Comparison of ENCODE assay signal across 18 cellular contexts in genomic region chr11:125637840-125638239, GRCh38. TPM values are rescaled to one million over a fixed set of nuclear protein-coding genes. Genes with fewer than 3 reads are reported as not detected.
DNase-seq lines count a peak whose midpoint lies in the region; ATAC-seq and TF ChIP-seq lines count a peak whose summit lies in the region.
"Had no signal": no experiment of that assay in that cellular context is flagged by ENCODE, and none has a peak within 500 bp of the region (broad histone marks: within the 10 kb centered on the region; RNA-seq: fewer than 3 reads in every experiment).

No MANE protein-coding gene starts in this region.

- no peak overlapping the region for H3K4ac ChIP-seq in mesenchymal stem cell (ENCODE audit: low read depth in 1 of 2, low read length in 2 of 2)

- no peak overlapping the region for H3K23ac ChIP-seq in mesenchymal stem cell (ENCODE audit: low read length in 2 of 2)

- H3K27me3 Mint-ChIP-seq in activated CD8-positive, alpha-beta T cell treated with anti-CD3 and anti-CD28 coated beads, Interleukin-2, amount 10 ng/mL, durations not matched to agents 7 days and 5 days (ENCODE audit: low read depth), result no peaks in the 10 kb centered on the region
- no peaks in the 10 kb centered on the region for H3K27me3 Mint-ChIP-seq in activated CD8-positive, alpha-beta T cell treated with anti-CD3 and anti-CD28 coated beads for 36 hours

- H3K36me3 ChIP-seq in mesenchymal stem cell (ENCODE audit: control insufficient read depth in 1 of 2, insufficient read depth in 2 of 2, low read depth in 1 of 2, low read length in 2 of 2), result peaks cover 6 to 58% of the 10 kb centered on the region in 2 experiments

- no peak overlapping the region for H3K4me3 Mint-ChIP-seq in activated CD8-positive, alpha-beta T cell treated with anti-CD3 and anti-CD28 coated beads, Interleukin-2, amount 10 ng/mL, durations not matched to agents 7 days and 5 days
- H3K4me3 Mint-ChIP-seq in activated CD8-positive, alpha-beta T cell treated with anti-CD3 and anti-CD28 coated beads for 36 hours, result no peak overlapping the region

- no peak overlapping the region for H3K4me3 ChIP-seq in mesenchymal stem cell (ENCODE audit: insufficient read depth in 1 of 2, low read depth in 1 of 2, low read length in 2 of 2)
- H3K4me3 ChIP-seq: MG63, SJSA1 had no signal

- CTCF ChIA-PET in activated CD8-positive, alpha-beta T cell treated with anti-CD3 and anti-CD28 coated beads, Interleukin-2, amount 10 ng/mL, durations not matched to agents 7 days and 5 days (lab: Charles Lee), result interaction anchor here (1.0 kb wide), 1 partner anchor 11 kb away, joined by 5 read pairs; no protein-coding TSS in a partner anchor
- CTCF ChIA-PET in activated CD8-positive, alpha-beta T cell treated with anti-CD3 and anti-CD28 coated beads for 36 hours (lab: Charles Lee), result no interaction called here

- no peak overlapping the region for H3K4me2 ChIP-seq in mesenchymal stem cell (ENCODE audit: low read length, poor library complexity, severe bottlenecking)
- H3K4me2 ChIP-seq: KMS-11 had no signal

- peaks cover 13% of the 10 kb centered on the region for H3K79me1 ChIP-seq in mesenchymal stem cell (replicated peaks; ENCODE audit: low read length, poor library complexity, severe bottlenecking)

- H3K4me1 Mint-ChIP-seq in activated CD8-positive, alpha-beta T cell treated with anti-CD3 and anti-CD28 coated beads, Interleukin-2, amount 10 ng/mL, durations not matched to agents 7 days and 5 days (ENCODE audit: low read depth), result peaks cover 22% of the 10 kb centered on the region
- no peaks in the 10 kb centered on the region for H3K4me1 Mint-ChIP-seq in activated CD8-positive, alpha-beta T cell treated with anti-CD3 and anti-CD28 coated beads for 36 hours (ENCODE audit: low read depth)

- H3K9me3 Mint-ChIP-seq in activated CD8-positive, alpha-beta T cell treated with anti-CD3 and anti-CD28 coated beads, Interleukin-2, amount 10 ng/mL, durations not matched to agents 7 days and 5 days (ENCODE audit: insufficient read depth), result no peaks in the 10 kb centered on the region
- no peaks in the 10 kb centered on the region for H3K9me3 Mint-ChIP-seq in activated CD8-positive, alpha-beta T cell treated with anti-CD3 and anti-CD28 coated beads for 36 hours

- H2AFZ ChIP-seq in mesenchymal stem cell (ENCODE audit: low read depth, low read length), result no peak overlapping the region

- H3K27ac ChIP-seq in mesenchymal stem cell (ENCODE audit: low read length, poor library complexity, severe bottlenecking), result peak overlapping the region; percentile 28
- H3K27ac ChIP-seq: C4-2B, KMS-11, SJSA1 had no signal

- no peaks in the 10 kb centered on the region for H3K4me1 ChIP-seq in mesenchymal stem cell (ENCODE audit: control insufficient read depth, insufficient read depth, low read depth, low read length)
- H3K4me1 ChIP-seq: SJSA1 had no signal

- peak overlapping the region; percentile 23 for H3K27ac Mint-ChIP-seq in activated CD8-positive, alpha-beta T cell treated with anti-CD3 and anti-CD28 coated beads, Interleukin-2, amount 10 ng/mL, durations not matched to agents 7 days and 5 days
- no peak overlapping the region for H3K27ac Mint-ChIP-seq in activated CD8-positive, alpha-beta T cell treated with anti-CD3 and anti-CD28 coated beads for 36 hours

- 97% methylated on average over 2 of the region's 3 CpGs for whole genome bisulfite sequencing in mesenchymal stem cell

- H3K36me3 Mint-ChIP-seq in activated CD8-positive, alpha-beta T cell treated with anti-CD3 and anti-CD28 coated beads, Interleukin-2, amount 10 ng/mL, durations not matched to agents 7 days and 5 days (ENCODE audit: low read depth), result peaks cover 69% of the 10 kb centered on the region
- H3K36me3 Mint-ChIP-seq in activated CD8-positive, alpha-beta T cell treated with anti-CD3 and anti-CD28 coated beads for 36 hours (ENCODE audit: low read depth), result peaks cover 69% of the 10 kb centered on the region

- no peak overlapping the region for H2AK5ac ChIP-seq in mesenchymal stem cell (ENCODE audit: low read length, severe bottlenecking)

- POLR2A ChIA-PET in activated CD8-positive, alpha-beta T cell treated with anti-CD3 and anti-CD28 coated beads, Interleukin-2, amount 10 ng/mL, durations not matched to agents 7 days and 5 days (lab: Charles Lee), result interaction anchor here (0.7 kb wide), 1 partner anchor 13 kb away, joined by 3 read pairs; the partner anchor contains the start of gene CHEK1
- POLR2A ChIA-PET in activated CD8-positive, alpha-beta T cell treated with anti-CD3 and anti-CD28 coated beads for 36 hours (lab: Charles Lee), result no interaction called here

- intact Hi-C loops in activated CD8-positive, alpha-beta T cell treated with anti-CD3 and anti-CD28 coated beads for 36 hours (cut with micrococcal nuclease), result no loop called here

- no peak overlapping the region for H3K18ac ChIP-seq in mesenchymal stem cell (ENCODE audit: low read depth in 1 of 2, low read length in 2 of 2)

- no peak overlapping the region for H2BK120ac ChIP-seq in mesenchymal stem cell (ENCODE audit: low read depth, low read length)

- no peak overlapping the region for H4K91ac ChIP-seq in mesenchymal stem cell (ENCODE audit: low read length)

- H2BK12ac ChIP-seq in mesenchymal stem cell (ENCODE audit: low read length in 2 of 2), result no peak overlapping the region

- in situ Hi-C loops in SK-MEL-5 (cut with HindIII; ENCODE audit: low pct_unique_long_range_greater_than_20kb, low sequenced_read_pairs), result no loop called here

- DNase-seq in activated CD8-positive, alpha-beta T cell treated with anti-CD3 and anti-CD28 coated beads, Interleukin-2, amount 10 ng/mL, durations not matched to agents 7 days and 5 days, result no peak
- DNase-seq in activated CD8-positive, alpha-beta T cell treated with anti-CD3 and anti-CD28 coated beads for 36 hours, result no peak
- DNase-seq in HT-29 (ENCODE audit: low spot score), result peak; percentile 7
- peak; percentile 32 for DNase-seq in SK-MEL-5 (ENCODE audit: low read depth, low spot score)
- DNase-seq in mesenchymal stem cell, result no peak
- no peak for DNase-seq in SW480 (ENCODE audit: low spot score)
- no peak for DNase-seq in anterior cingulate cortex (lab: John Stamatoyannopoulos, UW)
- no peak for DNase-seq in omental fat pad (ENCODE audit: low spot score)
- DNase-seq: HCEC 1CT, MG63, NCI-H1417, NCI-H187 treated with DMSO at 0.1 percent for 48 hours, NCI-H526 treated with DMSO at 0.1 percent for 48 hours, OCI-M1 had no signal

- H3K14ac ChIP-seq in mesenchymal stem cell (ENCODE audit: low read length in 2 of 2), result no peak overlapping the region

- H2BK15ac ChIP-seq in mesenchymal stem cell (ENCODE audit: low read depth, poor library complexity, severe bottlenecking), result no peak overlapping the region

- no peak overlapping the region for H4K8ac ChIP-seq in mesenchymal stem cell (ENCODE audit: low read length)

- TF ChIP-seq CTCF in activated CD8-positive, alpha-beta T cell treated with anti-CD3 and anti-CD28 coated beads for 36 hours (IDR thresholded peaks at IDR 0.05), result no peak
- TF ChIP-seq CTCF in omental fat pad (IDR thresholded peaks at IDR 0.05), result no peak

- H3K9ac ChIP-seq in mesenchymal stem cell (ENCODE audit: low read length), result no peak overlapping the region
- H3K9ac ChIP-seq: KMS-11 had no signal

- ATAC-seq in activated CD8-positive, alpha-beta T cell treated with anti-CD3 and anti-CD28 coated beads, Interleukin-2, amount 10 ng/mL, durations not matched to agents 7 days and 5 days, result no peak
- no peak for ATAC-seq in activated CD8-positive, alpha-beta T cell treated with anti-CD3 and anti-CD28 coated beads for 36 hours
- ATAC-seq in omental fat pad (ENCODE audit: low FRiP score), result no peak

- H3K27me3 ChIP-seq in mesenchymal stem cell (ENCODE audit: control insufficient read depth in 1 of 2, insufficient read depth in 1 of 2, low read length in 2 of 2), result no peaks in the 10 kb centered on the region
- H3K27me3 ChIP-seq: MG63, SJSA1 had no signal

- H3K9me3 ChIP-seq in mesenchymal stem cell (ENCODE audit: control insufficient read depth, low read length), result no peaks in the 10 kb centered on the region
- H3K9me3 ChIP-seq: MG63, SJSA1 had no signal

- H2BK5ac ChIP-seq in mesenchymal stem cell (ENCODE audit: low read depth, low read length, poor library complexity, severe bottlenecking), result no peak overlapping the region

RNA-seq across cellular contexts. Expression of gene CHEK1, which starts 12.9 kb away (rescaled TPM):
- 100 to 1,000 TPM; 102 to 106 TPM for total RNA-seq in activated CD8-positive, alpha-beta T cell treated with anti-CD3 and anti-CD28 coated beads, Interleukin-2, amount 10 ng/mL, durations not matched to agents 7 days and 5 days
- 100 to 1,000 TPM; 134 to 139 TPM for total RNA-seq in activated CD8-positive, alpha-beta T cell treated with anti-CD3 and anti-CD28 coated beads for 36 hours
- 42.1 and 45.2 TPM in 2 replicates for total RNA-seq in HT-29 (2014; rRNA removed; shearing (Covaris generic))
- 21.8 and 25.0 TPM in 2 replicates for total RNA-seq in SK-MEL-5 (2014; rRNA removed; shearing (Covaris generic))
- 20.9 and 21.8 TPM in 2 replicates for polyA plus RNA-seq in SK-MEL-5 (2015; cell fraction: cytosol; rRNA removed)
- 32.1 and 51.4 TPM in 2 replicates for polyA plus RNA-seq in SK-MEL-5 (2015; cell fraction: nucleus; rRNA removed)
- polyA plus RNA-seq in mesenchymal stem cell (2013, experiment 1 of 2), result 17.0 TPM
- 18.5 TPM for polyA plus RNA-seq in mesenchymal stem cell (2013, experiment 2 of 2)
- total RNA-seq in omental fat pad, result 1 to 10 TPM; 1.2 to 5.4 (median 3.0) TPM

RNA-seq across cellular contexts. Expression of gene ACRV1, which starts 42.8 kb away (rescaled TPM):
- total RNA-seq in activated CD8-positive, alpha-beta T cell treated with anti-CD3 and anti-CD28 coated beads, Interleukin-2, amount 10 ng/mL, durations not matched to agents 7 days and 5 days, result not detected
- total RNA-seq in activated CD8-positive, alpha-beta T cell treated with anti-CD3 and anti-CD28 coated beads for 36 hours, result not detected
- total RNA-seq in HT-29 (2014; rRNA removed; shearing (Covaris generic)), result not detected in 2 replicates
- total RNA-seq in SK-MEL-5 (2014; rRNA removed; shearing (Covaris generic)), result not detected in 2 replicates
- polyA plus RNA-seq in SK-MEL-5 (2015; cell fraction: cytosol; rRNA removed), result not detected in 2 replicates
- not detected in 2 replicates for polyA plus RNA-seq in SK-MEL-5 (2015; cell fraction: nucleus; rRNA removed)
- not detected for polyA plus RNA-seq in mesenchymal stem cell (2013, experiment 1 of 2)
- not detected for polyA plus RNA-seq in mesenchymal stem cell (2013, experiment 2 of 2)
- total RNA-seq in omental fat pad, result not detected
- total RNA-seq: A673, SJSA1 had no signal

RNA-seq across cellular contexts. Expression of gene STT3A, which starts 45.2 kb away (rescaled TPM):
- 100 to 1,000 TPM; 103 to 114 TPM for total RNA-seq in activated CD8-positive, alpha-beta T cell treated with anti-CD3 and anti-CD28 coated beads, Interleukin-2, amount 10 ng/mL, durations not matched to agents 7 days and 5 days
- total RNA-seq in activated CD8-positive, alpha-beta T cell treated with anti-CD3 and anti-CD28 coated beads for 36 hours, result 100 to 1,000 TPM; 111 to 114 TPM
- 175 and 176 TPM in 2 replicates for total RNA-seq in HT-29 (2014; rRNA removed; shearing (Covaris generic))
- 125 and 135 TPM in 2 replicates for total RNA-seq in SK-MEL-5 (2014; rRNA removed; shearing (Covaris generic))
- 117 and 124 TPM in 2 replicates for polyA plus RNA-seq in SK-MEL-5 (2015; cell fraction: cytosol; rRNA removed)
- polyA plus RNA-seq in SK-MEL-5 (2015; cell fraction: nucleus; rRNA removed), result 100 TPM in 2 replicates
- 228 TPM for polyA plus RNA-seq in mesenchymal stem cell (2013, experiment 1 of 2)
- 229 TPM for polyA plus RNA-seq in mesenchymal stem cell (2013, experiment 2 of 2)
- 100 to 1,000 TPM in 1 of 4 donors, 10 to 100 TPM in 3; 66.8 to 135 (median 83.6) TPM for total RNA-seq in omental fat pad

Comparison
In these comparisons a context has a peak if more than half of its experiments do, and no peak if none do; other contexts are left out.
1. DNase-seq: peak in HT-29 (single experiment) and SK-MEL-5 (single experiment); none in activated CD8-positive, alpha-beta T cell treated with anti-CD3 and anti-CD28 coated beads, Interleukin-2, amount 10 ng/mL, durations not matched to agents 7 days and 5 days (single experiment), activated CD8-positive, alpha-beta T cell treated with anti-CD3 and anti-CD28 coated beads for 36 hours (single experiment), mesenchymal stem cell (single experiment), SW480 (single experiment), anterior cingulate cortex (0 of 58) and omental fat pad (single experiment).